In genomic region chr9:81814794-81815464, GRCh38 we compare ENCODE assay signal across 1 cellular context.
TF ChIP-seq lines count a peak whose summit lies in the region.

No MANE protein-coding gene starts in this region.

TF ChIP-seq in HepG2, 621 proteins besides CTCF, POLR2A, EP300 and RAD21 (continued from another document):
- TF ChIP-seq, protein P1, sequence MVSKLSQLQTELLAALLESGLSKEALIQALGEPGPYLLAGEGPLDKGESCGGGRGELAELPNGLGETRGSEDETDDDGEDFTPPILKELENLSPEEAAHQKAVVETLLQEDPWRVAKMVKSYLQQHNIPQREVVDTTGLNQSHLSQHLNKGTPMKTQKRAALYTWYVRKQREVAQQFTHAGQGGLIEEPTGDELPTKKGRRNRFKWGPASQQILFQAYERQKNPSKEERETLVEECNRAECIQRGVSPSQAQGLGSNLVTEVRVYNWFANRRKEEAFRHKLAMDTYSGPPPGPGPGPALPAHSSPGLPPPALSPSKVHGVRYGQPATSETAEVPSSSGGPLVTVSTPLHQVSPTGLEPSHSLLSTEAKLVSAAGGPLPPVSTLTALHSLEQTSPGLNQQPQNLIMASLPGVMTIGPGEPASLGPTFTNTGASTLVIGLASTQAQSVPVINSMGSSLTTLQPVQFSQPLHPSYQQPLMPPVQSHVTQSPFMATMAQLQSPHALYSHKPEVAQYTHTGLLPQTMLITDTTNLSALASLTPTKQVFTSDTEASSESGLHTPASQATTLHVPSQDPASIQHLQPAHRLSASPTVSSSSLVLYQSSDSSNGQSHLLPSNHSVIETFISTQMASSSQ (IDR thresholded peaks at IDR 0.05; ENCODE audit: low read depth): no peak
- TF ChIP-seq, protein P1 (CRISPR knock-in tag; IDR thresholded peaks at IDR 0.05; ENCODE audit: borderline replicate concordance): 0 out of 2 replicates have a peak, but pooled peaks have one; percentile 35
- 0 out of 2 replicates have a peak, but pooled peaks have one; percentile 24 for TF ChIP-seq GATAD2A (CRISPR knock-in tag; IDR thresholded peaks at IDR 0.05)
- no peak for TF ChIP-seq ZNF274 (CRISPR knock-in tag; IDR thresholded peaks at IDR 0.05)
- no peak for TF ChIP-seq ZNF468 (CRISPR knock-in tag; IDR thresholded peaks at IDR 0.05)
TF ChIP-seq in HepG2: peak in this region for 15.
